In the genomic region with DNA sequence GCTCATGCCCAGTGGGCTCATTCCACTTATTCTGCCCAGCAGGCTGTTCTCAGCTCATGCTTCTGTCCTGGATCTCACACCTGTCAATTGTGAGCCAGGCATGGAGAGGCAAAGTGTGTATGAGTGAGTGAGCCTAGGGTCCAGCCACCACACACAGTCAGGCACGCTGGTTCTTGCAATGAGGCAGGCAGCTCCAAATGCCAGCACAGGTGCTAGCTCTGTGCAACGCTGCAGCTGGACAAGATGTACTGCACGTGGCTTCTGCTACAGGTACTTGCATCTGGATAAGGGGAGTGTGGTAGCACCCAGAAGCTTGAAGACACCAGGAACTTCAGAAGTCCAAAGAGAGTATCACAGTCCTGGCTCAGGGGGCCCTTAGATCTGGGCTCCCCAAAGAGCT, we compare ENCODE assay signal across 35 cellular contexts.
DNase-seq lines count a peak whose midpoint lies in the region; ATAC-seq, FAIRE-seq and TF ChIP-seq lines count a peak whose summit lies in the region.
"Had no signal": no experiment of that assay in that cellular context is flagged by ENCODE, and none has a peak within 500 bp of the region (broad histone marks: within the 10 kb centered on the region; RNA-seq: fewer than 3 reads in every experiment).

No MANE protein-coding gene starts in this region.

- H3K27ac ChIP-seq in H1 (ENCODE audit: low read depth, low read length) (no peak overlapping the region), neuronal stem cell (replicated peaks; ENCODE audit: low read length) (no peak overlapping the region), upper lobe of right lung (no peak overlapping the region)
- H3K27ac ChIP-seq: 22Rv1; A549; BLaER1; BLaER1 treated with 17β-estradiol and CSF1 and Interleukin-3, amounts not matched to agents 10 nM and 100 nM; C4-2B had no signal

- no peaks in the 10 kb centered on the region for H3K79me2 ChIP-seq in H1 (ENCODE audit: control insufficient read depth in 1 of 2, insufficient read depth in 2 of 2, low read length in 2 of 2)

- H4K8ac ChIP-seq in H1 (ENCODE audit: extremely low read depth, insufficient read depth, low read length): no peak overlapping the region
- no peak overlapping the region for H4K8ac ChIP-seq in neuronal stem cell (ENCODE audit: low read depth, low read length)

- no peak overlapping the region for H2BK12ac ChIP-seq in H1 (ENCODE audit: low read depth, low read length)
- no peak overlapping the region for H2BK12ac ChIP-seq in neuronal stem cell (ENCODE audit: low read length)

- no peak overlapping the region for H2BK120ac ChIP-seq in H1 (replicated peaks; ENCODE audit: low read depth, low read length)
- no peak overlapping the region for H2BK120ac ChIP-seq in neuronal stem cell (ENCODE audit: low read depth, low read length)

- H3K4me3 ChIP-seq in H1 (ENCODE audit: extremely low read depth in 1 of 4, insufficient read depth in 2 of 4, low read depth in 3 of 4, low read length in 4 of 4) (no peak overlapping the region), neuronal stem cell (ENCODE audit: low read length in 2 of 2) (no peak overlapping the region), upper lobe of right lung (no peak overlapping the region)
- H3K4me3 ChIP-seq: A549; BLaER1; BLaER1 treated with 17β-estradiol and CSF1 and Interleukin-3, amounts not matched to agents 10 nM and 100 nM had no signal

- H2BK20ac ChIP-seq in H1 (ENCODE audit: low read length): no peak overlapping the region

- no peak overlapping the region for H3K56ac ChIP-seq in H1 (replicated peaks; ENCODE audit: insufficient read length, low read depth, low read length)

- no peak overlapping the region for H4K5ac ChIP-seq in H1 (ENCODE audit: insufficient read length, low read depth, low read length)

- CTCF ChIA-PET in H1 (lab: Charles Lee; ENCODE audit: partially characterized antibody): no interaction called here

- intact Hi-C loops in upper lobe of right lung (cut with DNase I): no loop called here

- TF ChIP-seq CTCF in H1 (IDR thresholded peaks at IDR 0.05; ENCODE audit: control extremely low read depth in 1 of 3, insufficient read depth in 1 of 3, low read depth in 1 of 3, low read length in 3 of 3) (no peak), upper lobe of right lung (IDR thresholded peaks at IDR 0.05) (no peak)

- H4K20me1 ChIP-seq in H1 (replicated peaks in 1 of 2; ENCODE audit: control insufficient read depth in 1 of 2, insufficient read depth in 2 of 2, low read length in 2 of 2): no peaks in the 10 kb centered on the region
- H4K20me1 ChIP-seq: BLaER1; BLaER1 treated with 17β-estradiol and CSF1 and Interleukin-3, amounts not matched to agents 10 nM and 100 nM had no signal

- TF ChIP-seq RAD21 in H1 (IDR thresholded peaks at IDR 0.05 in 1 of 2, conservative IDR thresholded peaks at IDR 0.05 in 1 of 2; ENCODE audit: low read depth in 2 of 2, low read length in 2 of 2): no peak

- H3K9ac ChIP-seq in H1 (replicated peaks in 1 of 4; ENCODE audit: extremely low read depth in 1 of 4, low read depth in 3 of 4, low read length in 3 of 4) (no peak overlapping the region), neuronal stem cell (ENCODE audit: low read depth, low read length, poor library complexity) (no peak overlapping the region)
- H3K9ac ChIP-seq: BLaER1; BLaER1 treated with 17β-estradiol and CSF1 and Interleukin-3, amounts not matched to agents 10 nM and 100 nM had no signal

- H3K4ac ChIP-seq in H1 (replicated peaks; ENCODE audit: insufficient read length, low read depth, low read length) (no peak overlapping the region), neuronal stem cell (ENCODE audit: low read length) (no peak overlapping the region)

- H3K27me3 ChIP-seq in H1 (replicated peaks in 1 of 4; ENCODE audit: control insufficient read depth in 3 of 4, extremely low read depth in 1 of 4, insufficient read depth in 3 of 4, low read length in 3 of 4) (peaks cover 0 to 1% (median 0%) of the 10 kb centered on the region in 4 experiments; a peak in 1 of 7 replicates), neuronal stem cell (ENCODE audit: control insufficient read depth in 3 of 3, insufficient read depth in 3 of 3, low read depth in 1 of 3, low read length in 3 of 3) (no peaks in the 10 kb centered on the region), upper lobe of right lung (no peaks in the 10 kb centered on the region)
- H3K27me3 ChIP-seq: BE2C; BLaER1; BLaER1 treated with 17β-estradiol and CSF1 and Interleukin-3, amounts not matched to agents 10 nM and 100 nM had no signal

- H2AK5ac ChIP-seq in H1 (ENCODE audit: low read depth, low read length) (no peak overlapping the region), neuronal stem cell (ENCODE audit: low read depth, low read length) (no peak overlapping the region)

- H3K4me2 ChIP-seq in H1 (ENCODE audit: insufficient read depth in 1 of 2, low read depth in 2 of 2, low read length in 2 of 2) (no peak overlapping the region), neuronal stem cell (ENCODE audit: insufficient read depth, low read length, poor library complexity, severe bottlenecking) (no peak overlapping the region)
- H3K4me2 ChIP-seq: A549; BLaER1; BLaER1 treated with 17β-estradiol and CSF1 and Interleukin-3, amounts not matched to agents 10 nM and 100 nM had no signal

- H3K18ac ChIP-seq in H1 (ENCODE audit: extremely low read depth, low read length) (no peak overlapping the region), neuronal stem cell (ENCODE audit: low read length) (no peak overlapping the region)

- POLR2A ChIA-PET in H1 (lab: Charles Lee; ENCODE audit: partially characterized antibody): no interaction called here

- H2BK5ac ChIP-seq in H1 (ENCODE audit: low read depth, low read length) (0 out of 2 replicates have a peak overlapping the region, but pooled peaks have one; percentile 37), neuronal stem cell (ENCODE audit: low read length) (no peak overlapping the region)

- H3K9me3 ChIP-seq in H1 (ENCODE audit: insufficient read depth in 2 of 2, low read depth in 1 of 2, low read length in 1 of 2) (peaks cover 20 to 22% of the 10 kb centered on the region in 2 experiments), neuronal stem cell (replicated peaks in 1 of 2; ENCODE audit: control insufficient read depth in 2 of 2, insufficient read depth in 1 of 2, low read depth in 1 of 2, low read length in 2 of 2) (peaks cover 0 to 8% of the 10 kb centered on the region in 2 donors), upper lobe of right lung (no peaks in the 10 kb centered on the region)
- H3K9me3 ChIP-seq: A549 had no signal

- WGBS in H1 (ENCODE audit: extremely low coverage in 1 of 2, insufficient coverage in 1 of 2, insufficient read length in 1 of 2, insufficient replicate concordance in 2 of 2, low coverage in 1 of 2, low lambda C conversion rate in 2 of 2, missing lambda C conversion rate in 1 of 2), 2 experiments: 94% methylated on average over 3 of the region's 3 CpGs; no CpG with 5 or more reads in 1 of the 2 experiments
- WGBS in neuronal stem cell (ENCODE audit: extremely low coverage in 2 of 2, insufficient read length in 2 of 2, insufficient replicate concordance in 1 of 2), 2 donors: no CpG with 5 or more reads among the region's 3 CpGs

- no peaks in the 10 kb centered on the region for H3K79me1 ChIP-seq in H1 (ENCODE audit: low read depth, low read length)
- H3K79me1 ChIP-seq in neuronal stem cell (ENCODE audit: low read depth, low read length): no peaks in the 10 kb centered on the region

- ATAC-seq in upper lobe of right lung: peak; percentile 26
- no peak for ATAC-seq in stimulated activated naive CD8-positive, alpha-beta T cell treated with anti-CD3 and anti-CD28 coated beads, Interleukin-15, Interleukin-2, amounts not matched to agents 100 U/mL and 50 U/mL, for 24 hours
- ATAC-seq: A549; CD8-positive, alpha-beta T cell had no signal

- TF ChIP-seq EP300 in H1 (IDR thresholded peaks at IDR 0.05; ENCODE audit: borderline replicate concordance in 1 of 2, low read depth in 2 of 2, low read length in 2 of 2): no peak

- H3K14ac ChIP-seq in H1 (ENCODE audit: insufficient read length) (no peak overlapping the region), neuronal stem cell (ENCODE audit: low read length) (peak overlapping the region; percentile 9)

- H3K23ac ChIP-seq in H1 (ENCODE audit: insufficient read length) (no peak overlapping the region), neuronal stem cell (ENCODE audit: low read depth, low read length, poor library complexity) (peak overlapping the region; percentile 53)

- FAIRE-seq in H1 (lab: Jason Lieb, UNC): no peak
- FAIRE-seq: A204.1, A549, D721Med had no signal

- H3K4me1 ChIP-seq in H1 (replicated peaks in 1 of 4; ENCODE audit: control insufficient read depth in 3 of 4, insufficient read depth in 4 of 4, low read length in 3 of 4) (no peaks in the 10 kb centered on the region), neuronal stem cell (ENCODE audit: control insufficient read depth in 2 of 2, insufficient read depth in 1 of 2, low read depth in 1 of 2, low read length in 2 of 2) (no peaks in the 10 kb centered on the region), upper lobe of right lung (no peaks in the 10 kb centered on the region)
- H3K4me1 ChIP-seq: A549; BE2C; BLaER1; BLaER1 treated with 17β-estradiol and CSF1 and Interleukin-3, amounts not matched to agents 10 nM and 100 nM; Caco-2 had no signal

- H3K23me2 ChIP-seq in H1 (ENCODE audit: low read depth, low read length): no peaks in the 10 kb centered on the region

- peak; percentile 60 for DNase-seq in activated effector memory CD4-positive, alpha-beta T cell treated with anti-CD3 and anti-CD28 coated beads, Interleukin-2, amount 50 U/mL, for 16 hours
- DNase-seq in activated effector memory CD4-positive, alpha-beta T cell treated with Interleukin-2 at 50 U/mL for 16 hours: no peak
- DNase-seq in H1 (ENCODE audit: low read depth in 1 of 2, low spot score in 2 of 2): no peak
- no peak for DNase-seq in neuronal stem cell (ENCODE audit: low spot score)
- no peak for DNase-seq in upper lobe of right lung
- no peak for DNase-seq in stimulated activated naive CD8-positive, alpha-beta T cell treated with anti-CD3 and anti-CD28 coated beads, Interleukin-15, Interleukin-2, amounts not matched to agents 100 U/mL and 50 U/mL, for 24 hours
- no peak for DNase-seq in mesenteric fat pad (ENCODE audit: low spot score)
- DNase-seq in GM19238 (ENCODE audit: insufficient read length, low spot score): no peak
- DNase-seq: 8988T; ACHN; AML-193; BE2C; C1 segment of cervical spinal cord; Caco-2; Calu3; CD4-positive, alpha-beta memory T cell; CD4-positive, alpha-beta T cell; CD4-positive, CD25-positive, alpha-beta regulatory T cell; CD8-positive, alpha-beta memory T cell; CD8-positive, alpha-beta T cell; COR-L47; DMS 273 treated with DMSO at 0.1 percent for 48 hours; DMS153; DMS53; DMS79; DMS79 treated with DMSO at 0.1 percent for 48 hours; DND-41; EL had no signal

- no peak overlapping the region for H2BK15ac ChIP-seq in H1 (ENCODE audit: low read length)
- no peak overlapping the region for H2BK15ac ChIP-seq in neuronal stem cell (ENCODE audit: low read length)

- H4K91ac ChIP-seq in H1 (replicated peaks; ENCODE audit: insufficient read length, low read length): no peak overlapping the region
- no peak overlapping the region for H4K91ac ChIP-seq in neuronal stem cell (ENCODE audit: low read depth, low read length, poor library complexity)

- H2AFZ ChIP-seq in H1 (ENCODE audit: low read length) (no peak overlapping the region), neuronal stem cell (ENCODE audit: low read length) (no peak overlapping the region)

- no peak for TF ChIP-seq POLR2A in H1 (IDR thresholded peaks at IDR 0.05; ENCODE audit: control extremely low read depth in 1 of 2, low read depth in 2 of 2, low read length in 2 of 2)

- H3K36me3 ChIP-seq in H1 (ENCODE audit: control insufficient read depth in 2 of 4, insufficient read depth in 4 of 4, low read length in 3 of 4): no peaks in the 10 kb centered on the region; a peak in 1 of 8 replicates
- no peaks in the 10 kb centered on the region for H3K36me3 ChIP-seq in neuronal stem cell (replicated peaks in 1 of 2; ENCODE audit: control insufficient read depth in 2 of 2, insufficient read depth in 2 of 2, low read length in 2 of 2)
- H3K36me3 ChIP-seq in upper lobe of right lung: no peaks in the 10 kb centered on the region
- H3K36me3 ChIP-seq: BE2C; BLaER1; BLaER1 treated with 17β-estradiol and CSF1 and Interleukin-3, amounts not matched to agents 10 nM and 100 nM had no signal
